In genomic region chr1:7703321-7704213, GRCh38 we compare ENCODE assay signal across 8 cellular contexts.
DNase-seq lines count a peak whose midpoint lies in the region; ATAC-seq and TF ChIP-seq lines count a peak whose summit lies in the region.

No MANE protein-coding gene starts in this region.

- no peak for TF ChIP-seq CTCF in right atrium auricular region (IDR thresholded peaks at IDR 0.05)

- ATAC-seq in HG03354 (IDR thresholded peaks at IDR 0.05; ENCODE audit: poor library complexity, severe bottlenecking, unreplicated experiment) (no peak), HG02840 (IDR thresholded peaks at IDR 0.05; ENCODE audit: low FRiP score, unreplicated experiment) (no peak)

- H3K9me3 Mint-ChIP-seq in activated CD4-positive, alpha-beta T cell treated with anti-CD3 and anti-CD28 coated beads, Interleukin-2, amount 10 ng/mL, durations not matched to agents 24 days and 14 days = no peaks in the 10 kb centered on the region

- H3K4me3 Mint-ChIP-seq in activated CD4-positive, alpha-beta T cell treated with anti-CD3 and anti-CD28 coated beads, Interleukin-2, amount 10 ng/mL, durations not matched to agents 24 days and 14 days = peak overlapping the region; percentile 54

- peaks cover 4% of the 10 kb centered on the region for H3K4me1 Mint-ChIP-seq in activated CD4-positive, alpha-beta T cell treated with anti-CD3 and anti-CD28 coated beads, Interleukin-2, amount 10 ng/mL, durations not matched to agents 24 days and 14 days

- peaks cover 0 to 17% of the 10 kb centered on the region in 2 donors for H3K4me1 ChIP-seq in right atrium auricular region

- H3K9me3 ChIP-seq in right atrium auricular region = no peaks in the 10 kb centered on the region

- H3K36me3 Mint-ChIP-seq in activated CD4-positive, alpha-beta T cell treated with anti-CD3 and anti-CD28 coated beads, Interleukin-2, amount 10 ng/mL, durations not matched to agents 24 days and 14 days (ENCODE audit: low read depth) = no peaks in the 10 kb centered on the region

- H3K27ac Mint-ChIP-seq in activated CD4-positive, alpha-beta T cell treated with anti-CD3 and anti-CD28 coated beads, Interleukin-2, amount 10 ng/mL, durations not matched to agents 24 days and 14 days = no peak overlapping the region

- H3K27me3 ChIP-seq in right atrium auricular region = no peaks in the 10 kb centered on the region

- intact Hi-C loops in activated CD4-positive, alpha-beta T cell treated with anti-CD3 and anti-CD28 coated beads, Interleukin-2, amount 10 ng/mL, durations not matched to agents 24 days and 14 days (cut with micrococcal nuclease) = loop anchor here (5.0 kb wide), 1 partner anchor 36 kb away; no protein-coding TSS in a partner anchor
- intact Hi-C loops in posterior vena cava (cut with DNase I) = no loop called here

- DNase-seq in activated CD8-positive, alpha-beta memory T cell treated with anti-CD3 and anti-CD28 coated beads, Interleukin-2, amount 50 U/mL, for 4 hours = peak; percentile 21
- DNase-seq in activated CD8-positive, alpha-beta memory T cell treated with anti-CD3 and anti-CD28 coated beads for 24 hours = no peak
- peak; percentile 63 for DNase-seq in activated CD4-positive, alpha-beta T cell treated with anti-CD3 and anti-CD28 coated beads, Interleukin-2, amount 10 ng/mL, durations not matched to agents 24 days and 14 days
- DNase-seq in right atrium auricular region (ENCODE audit: low spot score) (no peak), posterior vena cava (ENCODE audit: low spot score) (no peak)
- peak; percentile 20 for DNase-seq in stimulated activated naive CD4-positive, alpha-beta T cell treated with Interleukin-2 at 50 U/mL for 16 hours (lab: John Stamatoyannopoulos, UW)

- no peak overlapping the region for H3K27ac ChIP-seq in right atrium auricular region

- peak overlapping the region; percentile 16 to 64 for H3K4me3 ChIP-seq in right atrium auricular region

- H3K36me3 ChIP-seq in right atrium auricular region = no peaks in the 10 kb centered on the region

- peaks cover 70% of the 10 kb centered on the region for H3K27me3 Mint-ChIP-seq in activated CD4-positive, alpha-beta T cell treated with anti-CD3 and anti-CD28 coated beads, Interleukin-2, amount 10 ng/mL, durations not matched to agents 24 days and 14 days

Comparison
In these comparisons a context has a peak if more than half of its experiments do, and no peak if none do; other contexts are left out.
1. DNase-seq: peak in activated CD8-positive, alpha-beta memory T cell treated with anti-CD3 and anti-CD28 coated beads, Interleukin-2, amount 50 U/mL, for 4 hours (single experiment), activated CD4-positive, alpha-beta T cell treated with anti-CD3 and anti-CD28 coated beads, Interleukin-2, amount 10 ng/mL, durations not matched to agents 24 days and 14 days (single experiment) and stimulated activated naive CD4-positive, alpha-beta T cell treated with Interleukin-2 at 50 U/mL for 16 hours (single experiment); none in activated CD8-positive, alpha-beta memory T cell treated with anti-CD3 and anti-CD28 coated beads for 24 hours (single experiment), right atrium auricular region (single experiment) and posterior vena cava (single experiment).